In the genomic region with DNA sequence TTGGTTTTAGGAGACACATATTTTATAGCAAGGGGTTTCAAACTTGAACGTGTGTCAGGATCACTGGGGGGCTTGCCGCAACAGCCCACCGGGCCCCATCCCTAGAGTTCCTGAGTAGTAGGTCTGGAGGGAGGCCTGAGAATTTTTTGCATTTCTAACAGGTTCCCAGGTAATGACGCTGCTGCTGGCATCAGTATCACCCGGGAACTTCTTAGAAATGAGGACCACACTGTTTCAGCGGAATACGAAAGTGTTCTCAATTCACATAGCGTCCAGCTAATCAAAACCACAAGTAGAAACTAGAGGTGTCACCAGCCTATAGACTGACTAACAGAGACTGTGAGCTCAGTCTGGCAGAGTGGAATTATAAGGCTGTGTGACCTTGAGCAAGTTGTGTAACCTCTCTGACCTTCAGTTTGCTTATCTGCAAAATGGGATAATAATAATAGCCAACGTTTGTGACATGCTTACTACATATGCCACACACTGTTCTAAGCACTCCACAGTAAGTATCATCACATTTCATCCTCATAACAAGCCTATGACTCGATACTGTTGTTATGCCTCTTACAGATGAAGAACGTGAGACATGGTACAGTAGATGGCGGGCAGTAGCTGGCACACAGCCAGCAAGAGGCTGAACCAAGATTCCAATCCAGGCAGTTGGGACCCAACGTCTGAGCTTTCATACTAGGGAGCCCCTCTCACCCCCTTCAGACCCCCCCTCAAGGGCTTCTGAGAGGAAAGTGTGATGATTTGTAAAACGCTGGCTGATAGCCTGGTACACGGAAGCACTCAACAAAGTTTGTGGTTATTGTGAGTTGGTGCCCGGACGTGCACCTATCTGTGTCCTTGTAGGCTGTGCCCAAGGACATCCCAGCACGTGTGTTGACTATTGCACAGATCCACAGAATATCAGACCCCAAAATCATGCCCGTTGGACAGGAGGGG, we compare ENCODE assay signal across 8 cellular contexts. TPM values are rescaled to one million over a fixed set of nuclear protein-coding genes. Genes with fewer than 3 reads are reported as not detected.
DNase-seq lines count a peak whose midpoint lies in the region; TF ChIP-seq lines count a peak whose summit lies in the region.

No MANE protein-coding gene starts in this region.

- no peaks in the 10 kb centered on the region for H3K9me3 Mint-ChIP-seq in endodermal cell

- H3K4me1 ChIP-seq in HEK293 (ENCODE audit: control insufficient read depth, insufficient read depth, low read length) (no peaks in the 10 kb centered on the region), endodermal cell (ENCODE audit: control insufficient read depth, insufficient read depth, low read length) (no peaks in the 10 kb centered on the region)

- POLR2A ChIA-PET in HEK293 (lab: Yijun Ruan, JAX), result no interaction called here

- peaks cover 4% of the 10 kb centered on the region for H3K27me3 ChIP-seq in endodermal cell (ENCODE audit: control insufficient read depth, insufficient read depth, low read length, poor library complexity, severe bottlenecking)

- H3K4me1 Mint-ChIP-seq in endodermal cell, result peaks cover 5% of the 10 kb centered on the region

- H3K36me3 ChIP-seq in HEK293 (ENCODE audit: control insufficient read depth in 2 of 2, insufficient read depth in 1 of 2, low read length in 2 of 2) (no peaks in the 10 kb centered on the region), endodermal cell (ENCODE audit: control insufficient read depth, insufficient read depth, low read length) (no peaks in the 10 kb centered on the region)

- H3K27ac ChIP-seq in HEK293 (ENCODE audit: extremely low read depth, low read depth, low read length) (no peak overlapping the region), endodermal cell (ENCODE audit: low read depth, low read length) (no peak overlapping the region)

- no peaks in the 10 kb centered on the region for H3K9me3 ChIP-seq in HEK293 (ENCODE audit: control insufficient read depth, insufficient read depth, low read depth, low read length)
- H3K9me3 ChIP-seq in endodermal cell (ENCODE audit: control insufficient read depth, low read length), result no peaks in the 10 kb centered on the region

- H3K4me3 ChIP-seq in HEK293 (ENCODE audit: low read depth, low read length) (no peak overlapping the region), endodermal cell (ENCODE audit: low read length) (no peak overlapping the region)

- TF ChIP-seq CTCF in HEK293 (tag by site-specific recombination; IDR thresholded peaks at IDR 0.05), result no peak
- no peak for TF ChIP-seq CTCF in endodermal cell (conservative IDR thresholded peaks at IDR 0.05)

- no peak overlapping the region for H3K9ac ChIP-seq in endodermal cell (ENCODE audit: extremely low read depth, low read length, poor library complexity, severe bottlenecking)

- no peak overlapping the region for H3K4me3 Mint-ChIP-seq in endodermal cell

- peak; percentile 64 for DNase-seq in activated CD4-positive, alpha-beta T cell treated with anti-CD3 and anti-CD28 coated beads for 48 hours
- peak; percentile 38 for DNase-seq in endodermal cell
- peak; percentile 57 for DNase-seq in stimulated activated CD4-positive, alpha-beta T cell treated with anti-CD3 and anti-CD28 coated beads, Interleukin-1b, Interleukin-23, amount 100 ng/mL, for 48 hours
- DNase-seq in kidney glomerular epithelial cell (lab: John Stamatoyannopoulos, UW), result no peak
- no peak for DNase-seq in NCI-H1930 (lab: John Stamatoyannopoulos, UW)
- no peak for DNase-seq in ecto neural progenitor cell (ENCODE audit: low spot score)
- DNase-seq in germinal center (ENCODE audit: low spot score), result no peak

- peaks cover 17% of the 10 kb centered on the region for H3K27me3 Mint-ChIP-seq in endodermal cell (ENCODE audit: insufficient read depth)

- H3K36me3 Mint-ChIP-seq in endodermal cell (ENCODE audit: low read depth), result no peaks in the 10 kb centered on the region

- no peak overlapping the region for H3K27ac Mint-ChIP-seq in endodermal cell

- CTCF ChIA-PET in HEK293 (lab: Yijun Ruan, JAX), result interaction anchor here (0.6 to 8.8 kb wide), 43 partner anchors 8 to 390 kb away, joined by 3 to 295 read pairs (median 5); partner anchors contain the start of genes CSHL1, ERN1 and GH1

- 85 to 86% methylated on average over 9 to 19 of the region's 19 CpGs for WGBS in endodermal cell (ENCODE audit: insufficient coverage in 1 of 2, insufficient read length in 1 of 2), 2 experiments

TF ChIP-seq in HEK293, 187 proteins besides CTCF, POLR2A, EP300 and RAD21:
- TF ChIP-seq ZSCAN18 (tag by site-specific recombination; IDR thresholded peaks at IDR 0.05) (no peak), ZNF175 (tag by site-specific recombination; IDR thresholded peaks at IDR 0.05) (no peak), ZNF16 (tag by site-specific recombination; IDR thresholded peaks at IDR 0.05; ENCODE audit: low read depth) (no peak), PATZ1 (tag by site-specific recombination; IDR thresholded peaks at IDR 0.05) (0 out of 2 replicates have a peak, but pooled peaks have one; percentile 17), ZNF266 (tag by site-specific recombination; IDR thresholded peaks at IDR 0.05; ENCODE audit: low read depth) (no peak), ZNF501 (tag by site-specific recombination; IDR thresholded peaks at IDR 0.05) (no peak), ZNF544 (tag by site-specific recombination; IDR thresholded peaks at IDR 0.05) (no peak), ZNF768 (tag by site-specific recombination; IDR thresholded peaks at IDR 0.05) (peak; percentile 75; the same call in 1 of the 2 replicates), RBAK (tag by site-specific recombination; IDR thresholded peaks at IDR 0.05) (no peak)
- TF ChIP-seq, protein P1, sequence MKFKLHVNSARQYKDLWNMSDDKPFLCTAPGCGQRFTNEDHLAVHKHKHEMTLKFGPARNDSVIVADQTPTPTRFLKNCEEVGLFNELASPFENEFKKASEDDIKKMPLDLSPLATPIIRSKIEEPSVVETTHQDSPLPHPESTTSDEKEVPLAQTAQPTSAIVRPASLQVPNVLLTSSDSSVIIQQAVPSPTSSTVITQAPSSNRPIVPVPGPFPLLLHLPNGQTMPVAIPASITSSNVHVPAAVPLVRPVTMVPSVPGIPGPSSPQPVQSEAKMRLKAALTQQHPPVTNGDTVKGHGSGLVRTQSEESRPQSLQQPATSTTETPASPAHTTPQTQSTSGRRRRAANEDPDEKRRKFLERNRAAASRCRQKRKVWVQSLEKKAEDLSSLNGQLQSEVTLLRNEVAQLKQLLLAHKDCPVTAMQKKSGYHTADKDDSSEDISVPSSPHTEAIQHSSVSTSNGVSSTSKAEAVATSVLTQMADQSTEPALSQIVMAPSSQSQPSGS (tag by site-specific recombination; IDR thresholded peaks at IDR 0.05; ENCODE audit: low read depth), result no peak

RNA-seq across cellular contexts. Expression of gene ICAM2, which starts 4.6 kb away (rescaled TPM):
- under 1 TPM in 1 of 2 donors, not detected in 1; 0.75 TPM for total RNA-seq in endodermal cell
- not detected for polyA plus RNA-seq in endodermal cell (2013, experiment 1 of 2)
- not detected for polyA plus RNA-seq in endodermal cell (2013, experiment 2 of 2)

RNA-seq across cellular contexts. Expression of gene PRR29, which starts 26.9 kb away (rescaled TPM):
- 1 to 10 TPM; 3.3 to 6.1 TPM for total RNA-seq in endodermal cell
- polyA plus RNA-seq in endodermal cell (2013, experiment 1 of 2), result 1.6 TPM
- polyA plus RNA-seq in endodermal cell (2013, experiment 2 of 2), result 1.7 TPM

RNA-seq across cellular contexts. Expression of gene SCN4A, which starts 52.3 kb away (rescaled TPM):
- 1 to 10 TPM; 3.9 to 4.4 TPM for total RNA-seq in endodermal cell
- polyA plus RNA-seq in endodermal cell (2013, experiment 1 of 2), result 2.5 TPM
- 2.1 TPM for polyA plus RNA-seq in endodermal cell (2013, experiment 2 of 2)

Comparison
In these comparisons a context has a peak if more than half of its experiments do, and no peak if none do; other contexts are left out.
1. DNase-seq: peak in activated CD4-positive, alpha-beta T cell treated with anti-CD3 and anti-CD28 coated beads for 48 hours (single experiment), endodermal cell (single experiment) and stimulated activated CD4-positive, alpha-beta T cell treated with anti-CD3 and anti-CD28 coated beads, Interleukin-1b, Interleukin-23, amount 100 ng/mL, for 48 hours (single experiment); none in kidney glomerular epithelial cell (single experiment), NCI-H1930 (0 of 2), ecto neural progenitor cell (single experiment) and germinal center (single experiment).